In genomic region chrX:29039501-29039900, GRCh38 we compare ENCODE assay signal across 20 cellular contexts.
DNase-seq lines count a peak whose midpoint lies in the region; ATAC-seq, FAIRE-seq and TF ChIP-seq lines count a peak whose summit lies in the region.
"Had no signal": no experiment of that assay in that cellular context is flagged by ENCODE, and none has a peak within 500 bp of the region (broad histone marks: within the 10 kb centered on the region; RNA-seq: fewer than 3 reads in every experiment).

No MANE protein-coding gene starts in this region.

- no peaks in the 10 kb centered on the region for H3K36me3 ChIP-seq in left ventricle myocardium inferior
- H3K36me3 ChIP-seq in astrocyte (ENCODE audit: insufficient read depth, low read length), result no peaks in the 10 kb centered on the region
- H3K36me3 ChIP-seq in mucosa of descending colon (ENCODE audit: low read depth), result no peaks in the 10 kb centered on the region
- no peaks in the 10 kb centered on the region for H3K36me3 ChIP-seq in neuronal stem cell (replicated peaks in 1 of 2; ENCODE audit: control insufficient read depth in 2 of 2, insufficient read depth in 2 of 2, low read length in 2 of 2)
- H3K36me3 ChIP-seq: HAP-1 had no signal

- no peaks in the 10 kb centered on the region for H3K36me3 Mint-ChIP-seq in astrocyte (ENCODE audit: low read depth, unreplicated experiment)
- H3K36me3 Mint-ChIP-seq in brain, result no peaks in the 10 kb centered on the region
- H3K36me3 Mint-ChIP-seq in nephron (ENCODE audit: low read depth), result no peaks in the 10 kb centered on the region
- H3K36me3 Mint-ChIP-seq: CD4-positive, CD25-positive, alpha-beta regulatory T cell; CD8-positive, alpha-beta T cell had no signal

- H2AFZ ChIP-seq in astrocyte (ENCODE audit: low read depth, low read length) (no peak overlapping the region), neuronal stem cell (ENCODE audit: low read length) (no peak overlapping the region)

- H3K18ac ChIP-seq in neuronal stem cell (ENCODE audit: low read length), result no peak overlapping the region

- WGBS in neuronal stem cell (ENCODE audit: extremely low coverage in 2 of 2, insufficient read length in 2 of 2, insufficient replicate concordance in 1 of 2), 2 donors, result no CpG with 5 or more reads among the region's 2 CpGs

- peaks cover 5% of the 10 kb centered on the region for H3K4me1 ChIP-seq in left ventricle myocardium inferior
- H3K4me1 ChIP-seq in astrocyte (ENCODE audit: insufficient read depth, low read length), result no peaks in the 10 kb centered on the region
- H3K4me1 ChIP-seq in mucosa of descending colon (ENCODE audit: low read depth), result no peaks in the 10 kb centered on the region
- H3K4me1 ChIP-seq in neuronal stem cell (ENCODE audit: control insufficient read depth in 2 of 2, insufficient read depth in 1 of 2, low read depth in 1 of 2, low read length in 2 of 2), result no peaks in the 10 kb centered on the region
- H3K4me1 ChIP-seq: Caco-2 had no signal

- ATAC-seq in Right ventricle myocardium inferior (no peak), mucosa of descending colon (no peak), HG03139 (IDR thresholded peaks at IDR 0.05; ENCODE audit: unreplicated experiment) (no peak)
- ATAC-seq: CD8-positive, alpha-beta T cell had no signal

- H3K4me2 ChIP-seq in astrocyte (ENCODE audit: low read length) (no peak overlapping the region), neuronal stem cell (ENCODE audit: insufficient read depth, low read length, poor library complexity, severe bottlenecking) (no peak overlapping the region)

- H3K4me3 ChIP-seq in left ventricle myocardium inferior (no peak overlapping the region), astrocyte (ENCODE audit: insufficient read depth, low read depth, low read length) (no peak overlapping the region), mucosa of descending colon (no peak overlapping the region), neuronal stem cell (ENCODE audit: low read length in 2 of 2) (no peak overlapping the region)
- H3K4me3 ChIP-seq: HAP-1 had no signal

- TF ChIP-seq CTCF in left ventricle myocardium inferior (IDR thresholded peaks at IDR 0.05; ENCODE audit: borderline replicate concordance) (no peak), astrocyte (IDR thresholded peaks at IDR 0.05; ENCODE audit: insufficient read depth, low read depth, low read length) (no peak), brain (conservative IDR thresholded peaks at IDR 0.05) (no peak), nephron (IDR thresholded peaks at IDR 0.05; ENCODE audit: unreplicated experiment in 3 of 3) (no peak), mucosa of descending colon (IDR thresholded peaks at IDR 0.05) (no peak)

- H3K27ac Mint-ChIP-seq in astrocyte (ENCODE audit: unreplicated experiment), result no peak overlapping the region
- peak overlapping the region in 3 of 5 experiments; percentile 43 to 94 (median 66) for H3K27ac Mint-ChIP-seq in brain
- H3K27ac Mint-ChIP-seq in nephron, result peak overlapping the region; percentile 96 to 99 (median 98)
- H3K27ac Mint-ChIP-seq: CD4-positive, CD25-positive, alpha-beta regulatory T cell; CD8-positive, alpha-beta T cell; HFFc6 had no signal

- H3K27ac ChIP-seq in left ventricle myocardium inferior (replicated peaks) (peak overlapping the region; percentile 66), astrocyte (ENCODE audit: low read depth, low read length) (no peak overlapping the region), neuronal stem cell (replicated peaks; ENCODE audit: low read length) (no peak overlapping the region)
- H3K27ac ChIP-seq: C4-2B had no signal

- intact Hi-C loops in left ventricle myocardium inferior (cut with micrococcal nuclease) (no loop called here), Right ventricle myocardium inferior (cut with DNase I) (no loop called here), mucosa of descending colon (cut with DNase I, micrococcal nuclease) (no loop called here)

- no peaks in the 10 kb centered on the region for H3K79me2 ChIP-seq in astrocyte (ENCODE audit: insufficient read depth, low read length)

- peak; percentile 52 for FAIRE-seq in astrocyte (lab: Jason Lieb, UNC)
- FAIRE-seq: G401.6, GM12892, H54 had no signal

- H3K9ac ChIP-seq in astrocyte (ENCODE audit: low read length) (no peak overlapping the region), neuronal stem cell (ENCODE audit: low read depth, low read length, poor library complexity) (no peak overlapping the region)

- H3K27me3 ChIP-seq in left ventricle myocardium inferior (ENCODE audit: low read depth), result no peaks in the 10 kb centered on the region
- H3K27me3 ChIP-seq in astrocyte (ENCODE audit: insufficient read depth, low read length), result no peaks in the 10 kb centered on the region
- no peaks in the 10 kb centered on the region for H3K27me3 ChIP-seq in neuronal stem cell (ENCODE audit: control insufficient read depth in 3 of 3, insufficient read depth in 3 of 3, low read depth in 1 of 3, low read length in 3 of 3)

- H3K79me1 ChIP-seq in neuronal stem cell (ENCODE audit: low read depth, low read length), result no peaks in the 10 kb centered on the region

- H3K27me3 Mint-ChIP-seq in astrocyte (ENCODE audit: low read depth, unreplicated experiment), result no peaks in the 10 kb centered on the region
- H3K27me3 Mint-ChIP-seq in brain, result no peaks in the 10 kb centered on the region
- H3K27me3 Mint-ChIP-seq in nephron (ENCODE audit: low read depth), result no peaks in the 10 kb centered on the region
- H3K27me3 Mint-ChIP-seq: CD4-positive, CD25-positive, alpha-beta regulatory T cell had no signal

- no peak overlapping the region for H3K14ac ChIP-seq in neuronal stem cell (ENCODE audit: low read length)

- no peaks in the 10 kb centered on the region for H4K20me1 ChIP-seq in astrocyte (ENCODE audit: insufficient read depth, low read length)

- H2BK120ac ChIP-seq in neuronal stem cell (ENCODE audit: low read depth, low read length), result no peak overlapping the region

- no peak overlapping the region for H2BK5ac ChIP-seq in neuronal stem cell (ENCODE audit: low read length)

- H3K9me3 ChIP-seq in left ventricle myocardium inferior (replicated peaks), result no peaks in the 10 kb centered on the region
- no peaks in the 10 kb centered on the region for H3K9me3 ChIP-seq in astrocyte (ENCODE audit: insufficient read depth, low read depth, low read length)
- H3K9me3 ChIP-seq in mucosa of descending colon, result no peaks in the 10 kb centered on the region
- H3K9me3 ChIP-seq in neuronal stem cell (replicated peaks in 1 of 2; ENCODE audit: control insufficient read depth in 2 of 2, insufficient read depth in 1 of 2, low read depth in 1 of 2, low read length in 2 of 2), result no peaks in the 10 kb centered on the region
- H3K9me3 ChIP-seq: Caco-2, HAP-1 had no signal

- H2BK12ac ChIP-seq in neuronal stem cell (ENCODE audit: low read length), result no peak overlapping the region

- H4K8ac ChIP-seq in neuronal stem cell (ENCODE audit: low read depth, low read length), result no peak overlapping the region

- no peak overlapping the region for H3K4me3 Mint-ChIP-seq in astrocyte (ENCODE audit: unreplicated experiment)
- no peak overlapping the region for H3K4me3 Mint-ChIP-seq in brain
- peak overlapping the region in 2 of 3 experiments; percentile 54 to 70 for H3K4me3 Mint-ChIP-seq in nephron
- H3K4me3 Mint-ChIP-seq: CD4-positive, CD25-positive, alpha-beta regulatory T cell; CD8-positive, alpha-beta T cell; HFFc6 had no signal

- no peak overlapping the region for H2BK15ac ChIP-seq in neuronal stem cell (ENCODE audit: low read length)

- no peak overlapping the region for H2AK5ac ChIP-seq in neuronal stem cell (ENCODE audit: low read depth, low read length)

- no peak overlapping the region for H4K91ac ChIP-seq in neuronal stem cell (ENCODE audit: low read depth, low read length, poor library complexity)

- H3K4ac ChIP-seq in neuronal stem cell (ENCODE audit: low read length), result no peak overlapping the region

- DNase-seq in left ventricle myocardium inferior (no peak), Right ventricle myocardium inferior (ENCODE audit: missing footprints) (no peak), astrocyte (ENCODE audit: low read depth) (no peak), mucosa of descending colon (no peak), neuronal stem cell (ENCODE audit: low spot score) (no peak)
- DNase-seq: Caco-2; CD4-positive, CD25-positive, alpha-beta regulatory T cell; CD8-positive, alpha-beta T cell; DMS153; DND-41; GOT3; HFFc6 had no signal

- H3K9me3 Mint-ChIP-seq in astrocyte (ENCODE audit: unreplicated experiment) (no peaks in the 10 kb centered on the region), brain (peaks cover 0 to 3% (median 0%) of the 10 kb centered on the region in 5 experiments), nephron (no peaks in the 10 kb centered on the region)
- H3K9me3 Mint-ChIP-seq: CD8-positive, alpha-beta T cell; HFFc6 had no signal

- H3K23ac ChIP-seq in neuronal stem cell (ENCODE audit: low read depth, low read length, poor library complexity), result no peak overlapping the region

- no peaks in the 10 kb centered on the region for H3K4me1 Mint-ChIP-seq in astrocyte (ENCODE audit: low read depth, unreplicated experiment)
- peaks cover 27% of the 10 kb centered on the region for H3K4me1 Mint-ChIP-seq in brain
- H3K4me1 Mint-ChIP-seq in nephron, result peaks cover 41% of the 10 kb centered on the region
- H3K4me1 Mint-ChIP-seq: CD4-positive, CD25-positive, alpha-beta regulatory T cell had no signal

Comparison
In these comparisons a context has a peak if more than half of its experiments do, and no peak if none do; other contexts are left out.
1. H3K4me3 Mint-ChIP-seq: peak in nephron (2 of 3); none in astrocyte (single experiment) and brain (0 of 5).